ENCODE assay signal across 13 cellular contexts in genomic region chr4:143699331-143700059, GRCh38. TPM values are rescaled to one million over a fixed set of nuclear protein-coding genes. Genes with fewer than 3 reads are reported as not detected.
DNase-seq lines count a peak whose midpoint lies in the region; ATAC-seq and TF ChIP-seq lines count a peak whose summit lies in the region.
"Had no signal": no experiment of that assay in that cellular context is flagged by ENCODE, and none has a peak within 500 bp of the region (broad histone marks: within the 10 kb centered on the region; RNA-seq: fewer than 3 reads in every experiment).

No MANE protein-coding gene starts in this region.

- no peak overlapping the region for H3K18ac ChIP-seq in mesenchymal stem cell (ENCODE audit: low read depth in 1 of 2, low read length in 2 of 2)

- no peak overlapping the region for H2AK5ac ChIP-seq in mesenchymal stem cell (ENCODE audit: low read length, severe bottlenecking)

- no peak for DNase-seq in activated T-cell treated with anti-CD3 and anti-CD28 coated beads, Interleukin-2, amount 50 U/mL, for 72 hours
- DNase-seq in activated T-cell treated with anti-CD3 and anti-CD28 coated beads for 4 hours (no peak), breast epithelium (ENCODE audit: low spot score in 2 of 2) (no peak), mesenchymal stem cell (no peak), thoracic aorta (ENCODE audit: low spot score) (no peak), HPDE6-E6E7 (ENCODE audit: extremely low spot score) (no peak)
- DNase-seq: effector CD4-positive, alpha-beta T cell; NCI-H1436 treated with DMSO at 0.1 percent for 48 hours had no signal

- H3K9me3 ChIP-seq in breast epithelium, result no peaks in the 10 kb centered on the region
- H3K9me3 ChIP-seq in mesenchymal stem cell (ENCODE audit: control insufficient read depth, low read length), result no peaks in the 10 kb centered on the region
- no peaks in the 10 kb centered on the region for H3K9me3 ChIP-seq in thoracic aorta
- H3K9me3 ChIP-seq: thyroid gland had no signal

- WGBS in mesenchymal stem cell, result 46% methylated on average over 41 of the region's 41 CpGs

- no peak overlapping the region for H2BK120ac ChIP-seq in mesenchymal stem cell (ENCODE audit: low read depth, low read length)

- H3K79me1 ChIP-seq in mesenchymal stem cell (replicated peaks; ENCODE audit: low read length, poor library complexity, severe bottlenecking), result no peaks in the 10 kb centered on the region

- H2BK5ac ChIP-seq in mesenchymal stem cell (ENCODE audit: low read depth, low read length, poor library complexity, severe bottlenecking), result no peak overlapping the region

- intact Hi-C loops in breast epithelium (cut with DNase I; ENCODE audit: low total_unique reads), result no loop called here

- H3K23ac ChIP-seq in mesenchymal stem cell (ENCODE audit: low read length in 2 of 2), result no peak overlapping the region

- no peak for TF ChIP-seq POLR2A in breast epithelium (IDR thresholded peaks at IDR 0.05)

- no peaks in the 10 kb centered on the region for H3K9me3 Mint-ChIP-seq in activated T-cell treated with anti-CD3 and anti-CD28 coated beads, Interleukin-2, amount 50 U/mL, for 72 hours

- H3K36me3 ChIP-seq in breast epithelium, result no peaks in the 10 kb centered on the region
- no peaks in the 10 kb centered on the region for H3K36me3 ChIP-seq in mesenchymal stem cell (ENCODE audit: control insufficient read depth in 1 of 2, insufficient read depth in 2 of 2, low read depth in 1 of 2, low read length in 2 of 2)
- H3K36me3 ChIP-seq in thoracic aorta, result no peaks in the 10 kb centered on the region
- H3K36me3 ChIP-seq: thyroid gland had no signal

- peaks cover 0 to 2% of the 10 kb centered on the region in 2 donors for H3K36me3 Mint-ChIP-seq in activated T-cell treated with anti-CD3 and anti-CD28 coated beads, Interleukin-2, amount 50 U/mL, for 72 hours (ENCODE audit: insufficient read depth in 2 of 2)
- H3K36me3 Mint-ChIP-seq: IgD-negative memory B cell had no signal

- H3K27me3 Mint-ChIP-seq in activated T-cell treated with anti-CD3 and anti-CD28 coated beads, Interleukin-2, amount 50 U/mL, for 72 hours (ENCODE audit: low read depth), result peaks cover 50% of the 10 kb centered on the region

- peak overlapping the region; percentile 84 for H3K4me2 ChIP-seq in mesenchymal stem cell (ENCODE audit: low read length, poor library complexity, severe bottlenecking)

- peak overlapping the region; percentile 47 to 78 for H3K4me3 Mint-ChIP-seq in activated T-cell treated with anti-CD3 and anti-CD28 coated beads, Interleukin-2, amount 50 U/mL, for 72 hours

- H4K8ac ChIP-seq in mesenchymal stem cell (ENCODE audit: low read length), result no peak overlapping the region

- peak overlapping the region; percentile 31 to 61 (median 47) for H3K4me3 ChIP-seq in breast epithelium
- H3K4me3 ChIP-seq in mesenchymal stem cell (ENCODE audit: insufficient read depth in 1 of 2, low read depth in 1 of 2, low read length in 2 of 2), result peak overlapping the region in 1 of 2 experiments; percentile 73
- peak overlapping the region; percentile 69 for H3K4me3 ChIP-seq in thoracic aorta

- H3K27ac Mint-ChIP-seq in activated T-cell treated with anti-CD3 and anti-CD28 coated beads, Interleukin-2, amount 50 U/mL, for 72 hours, result no peak overlapping the region
- H3K27ac Mint-ChIP-seq: IgD-negative memory B cell had no signal

- no peak overlapping the region for H2BK15ac ChIP-seq in mesenchymal stem cell (ENCODE audit: low read depth, poor library complexity, severe bottlenecking)

- peaks cover 0 to 4% of the 10 kb centered on the region in 2 donors for H3K4me1 ChIP-seq in breast epithelium
- peaks cover 17% of the 10 kb centered on the region for H3K4me1 ChIP-seq in mesenchymal stem cell (ENCODE audit: control insufficient read depth, insufficient read depth, low read depth, low read length)
- peaks cover 0 to 16% of the 10 kb centered on the region in 2 donors for H3K4me1 ChIP-seq in thoracic aorta (ENCODE audit: control insufficient read depth in 1 of 2, low read depth in 2 of 2)

- H2BK12ac ChIP-seq in mesenchymal stem cell (ENCODE audit: low read length in 2 of 2), result no peak overlapping the region

- peak overlapping the region in 1 of 2 experiments; percentile 7 for H3K14ac ChIP-seq in mesenchymal stem cell (ENCODE audit: low read length in 2 of 2)

- peaks cover 10% of the 10 kb centered on the region for H3K4me1 Mint-ChIP-seq in activated T-cell treated with anti-CD3 and anti-CD28 coated beads, Interleukin-2, amount 50 U/mL, for 72 hours (ENCODE audit: low read depth)

- no peak overlapping the region for H3K9ac ChIP-seq in mesenchymal stem cell (ENCODE audit: low read length)

- no peak overlapping the region for H4K91ac ChIP-seq in mesenchymal stem cell (ENCODE audit: low read length)

- H3K27ac ChIP-seq in breast epithelium (no peak overlapping the region), mesenchymal stem cell (ENCODE audit: low read length, poor library complexity, severe bottlenecking) (no peak overlapping the region), thoracic aorta (no peak overlapping the region)
- H3K27ac ChIP-seq: thyroid gland had no signal

- peak in 1 of 2 donors; percentile 18 for ATAC-seq in activated T-cell treated with anti-CD3 and anti-CD28 coated beads, Interleukin-2, amount 50 U/mL, for 72 hours (replicated peaks in 1 of 2)
- ATAC-seq in thoracic aorta (ENCODE audit: insufficient number of reproducible peaks, low FRiP score, low read depth) (no peak), HG03159 (IDR thresholded peaks at IDR 0.05; ENCODE audit: unreplicated experiment) (no peak), HG03521 (IDR thresholded peaks at IDR 0.05; ENCODE audit: unreplicated experiment) (no peak)

- no peak overlapping the region for H3K4ac ChIP-seq in mesenchymal stem cell (ENCODE audit: low read depth in 1 of 2, low read length in 2 of 2)

- no peak overlapping the region for H2AFZ ChIP-seq in mesenchymal stem cell (ENCODE audit: low read depth, low read length)

- peaks cover 0 to 30% of the 10 kb centered on the region in 2 donors for H3K27me3 ChIP-seq in breast epithelium
- H3K27me3 ChIP-seq in mesenchymal stem cell (ENCODE audit: control insufficient read depth in 1 of 2, insufficient read depth in 1 of 2, low read length in 2 of 2), result peaks cover 37 to 65% of the 10 kb centered on the region in 2 experiments
- no peaks in the 10 kb centered on the region for H3K27me3 ChIP-seq in thoracic aorta (replicated peaks; ENCODE audit: insufficient read depth)

- TF ChIP-seq CTCF in breast epithelium (IDR thresholded peaks at IDR 0.05) (no peak), thoracic aorta (IDR thresholded peaks at IDR 0.05) (no peak)

RNA-seq across cellular contexts. Expression of gene FREM3, which starts 1.0 kb away (rescaled TPM):
- total RNA-seq in activated T-cell treated with anti-CD3 and anti-CD28 coated beads, Interleukin-2, amount 50 U/mL, for 72 hours, result not detected
- under 1 TPM in 1 of 3 donors, not detected in 2; 0.15 TPM for total RNA-seq in breast epithelium
- not detected for polyA plus RNA-seq in mesenchymal stem cell (2013, experiment 1 of 2)
- polyA plus RNA-seq in mesenchymal stem cell (2013, experiment 2 of 2), result not detected
- total RNA-seq in thoracic aorta, result under 1 TPM; 0.14 TPM
- total RNA-seq: renal cortical epithelial cell, thyroid gland had no signal
